Comparison of ENCODE assay signal across 9 cellular contexts in the genomic region with DNA sequence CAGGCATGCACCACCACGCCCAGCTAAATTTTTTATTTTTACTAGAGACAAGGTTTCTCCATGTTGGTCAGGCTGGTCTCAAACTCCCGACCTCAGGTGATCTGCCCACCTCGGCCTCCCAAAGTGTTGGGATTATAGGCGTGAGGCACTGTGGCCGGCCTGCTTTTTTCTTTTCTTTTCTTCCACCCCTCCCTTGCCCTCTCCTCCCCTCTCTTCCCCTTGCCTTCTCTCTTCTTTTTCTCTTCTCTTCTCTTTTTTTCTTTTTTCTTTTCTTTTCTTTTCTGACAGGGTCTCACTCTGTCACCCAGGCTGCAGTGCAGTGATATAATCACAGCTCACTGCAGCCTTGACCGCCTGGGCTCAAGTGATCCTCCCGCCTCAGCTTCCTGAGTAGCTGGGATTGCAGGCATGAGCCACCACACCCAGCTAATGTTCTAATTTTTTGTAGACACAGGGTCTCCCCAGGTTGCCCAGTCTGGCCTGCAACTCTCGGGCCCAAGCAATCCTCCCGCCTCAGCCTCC. TPM values are rescaled to one million over a fixed set of nuclear protein-coding genes. Genes with fewer than 3 reads are reported as not detected.
DNase-seq lines count a peak whose midpoint lies in the region; ATAC-seq, FAIRE-seq and TF ChIP-seq lines count a peak whose summit lies in the region.
"Not testable (repeated sequence)": the region's sequence is repeated elsewhere in the genome, so short reads cannot be mapped to it uniquely, and the experiment has no call there.
"Had no signal": no experiment of that assay in that cellular context is flagged by ENCODE, and none has a peak within 500 bp of the region (broad histone marks: within the 10 kb centered on the region; RNA-seq: fewer than 3 reads in every experiment).

No MANE protein-coding gene starts in this region.

- not testable (repeated sequence) for DNase-seq in GM23338 (ENCODE audit: low spot score); T-helper 17 cell; astrocyte (ENCODE audit: low read depth); esophagus squamous epithelium (lab: John Stamatoyannopoulos, UW); right cardiac atrium; natural killer cell treated with Interleukin-12 subunit alpha and Interleukin-12 subunit beta and Interleukin-15 and Interleukin-18, amount 100 ng/mL, for 72 hours (ENCODE audit: low spot score); gastrocnemius medialis

- intact Hi-C loops in esophagus squamous epithelium (cut with DNase I); right cardiac atrium (cut with DNase I): not testable (repeated sequence)
- intact Hi-C loops in gastrocnemius medialis (cut with DNase I; ENCODE audit: low total_unique reads): loop anchor here (10.0 kb wide), 1 partner anchor 562 kb away; the partner anchor contains the start of gene PLIN4

- H3K4me3 ChIP-seq in GM23338; astrocyte (ENCODE audit: insufficient read depth, low read depth, low read length); esophagus squamous epithelium; right cardiac atrium (ENCODE audit: low read length); gastrocnemius medialis: not testable (repeated sequence)

- ATAC-seq in GM23338; T-helper 17 cell; right cardiac atrium; natural killer cell treated with Interleukin-12 subunit alpha and Interleukin-12 subunit beta and Interleukin-15 and Interleukin-18, amount 100 ng/mL, for 72 hours: not testable (repeated sequence)
- peak in 1 of 2 donors; percentile 0 for ATAC-seq in gastrocnemius medialis

- TF ChIP-seq POLR2A in esophagus squamous epithelium (IDR thresholded peaks at IDR 0.05); gastrocnemius medialis (IDR thresholded peaks at IDR 0.05): not testable (repeated sequence)

- H3K79me2 ChIP-seq in GM23338 (replicated peaks; ENCODE audit: insufficient read depth): not testable (repeated sequence)
- H3K79me2 ChIP-seq in astrocyte (ENCODE audit: insufficient read depth, low read length): peaks cover 14% of the 10 kb centered on the region

- H3K27ac ChIP-seq in GM23338 (ENCODE audit: low read depth) (0 out of 2 replicates have a peak overlapping the region, but pooled peaks have one; percentile 55), esophagus squamous epithelium (peak overlapping the region in 3 of 4 donors; percentile 20 to 44 (median 23)), right cardiac atrium (ENCODE audit: low read length) (peak overlapping the region; percentile 74), gastrocnemius medialis (peak overlapping the region; percentile 98 to 99 (median 99))
- H3K27ac ChIP-seq in astrocyte (ENCODE audit: low read depth, low read length): not testable (repeated sequence)

- not testable (repeated sequence) for H3K36me3 Mint-ChIP-seq in GM23338 (ENCODE audit: low read depth); T-helper 17 cell (ENCODE audit: low read depth); astrocyte (ENCODE audit: low read depth, unreplicated experiment); natural killer cell treated with Interleukin-12 subunit alpha and Interleukin-12 subunit beta and Interleukin-15 and Interleukin-18, amount 100 ng/mL, for 72 hours

- not testable (repeated sequence) for TF ChIP-seq CTCF in GM23338 (conservative IDR thresholded peaks at IDR 0.05; ENCODE audit: low read depth in 2 of 2); astrocyte (IDR thresholded peaks at IDR 0.05; ENCODE audit: insufficient read depth, low read depth, low read length); esophagus squamous epithelium (IDR thresholded peaks at IDR 0.05); gastrocnemius medialis (IDR thresholded peaks at IDR 0.05 in 4 of 5, conservative IDR thresholded peaks at IDR 0.05 in 1 of 5)

- H3K9me3 ChIP-seq in T-helper 17 cell (ENCODE audit: control insufficient read depth, low read length, poor library complexity, severe bottlenecking); astrocyte (ENCODE audit: insufficient read depth, low read depth, low read length); esophagus squamous epithelium; right cardiac atrium (ENCODE audit: control insufficient read depth, low read length); gastrocnemius medialis: not testable (repeated sequence)

- H4K20me1 ChIP-seq in GM23338 (replicated peaks; ENCODE audit: insufficient read depth): not testable (repeated sequence)
- H4K20me1 ChIP-seq in astrocyte (ENCODE audit: insufficient read depth, low read length): peaks cover 56% of the 10 kb centered on the region

- not testable (repeated sequence) for H3K4me3 Mint-ChIP-seq in GM23338; T-helper 17 cell; astrocyte (ENCODE audit: unreplicated experiment); natural killer cell treated with Interleukin-12 subunit alpha and Interleukin-12 subunit beta and Interleukin-15 and Interleukin-18, amount 100 ng/mL, for 72 hours

- WGBS in esophagus squamous epithelium, 2 donors: 88 to 91% methylated on average over 7 to 9 of the region's 9 CpGs
- 72% methylated on average over 9 of the region's 9 CpGs for WGBS in right cardiac atrium

- H3K4me1 Mint-ChIP-seq in GM23338; astrocyte (ENCODE audit: low read depth, unreplicated experiment): not testable (repeated sequence)
- H3K4me1 Mint-ChIP-seq in T-helper 17 cell: peaks cover 10% of the 10 kb centered on the region
- peaks cover 7 to 15% of the 10 kb centered on the region in 2 donors for H3K4me1 Mint-ChIP-seq in natural killer cell treated with Interleukin-12 subunit alpha and Interleukin-12 subunit beta and Interleukin-15 and Interleukin-18, amount 100 ng/mL, for 72 hours (ENCODE audit: low read depth in 2 of 2)

- H3F3A ChIP-seq in GM23338 (replicated peaks; ENCODE audit: low read depth): not testable (repeated sequence)

- H3K4me1 ChIP-seq in GM23338 (ENCODE audit: insufficient read depth); astrocyte (ENCODE audit: insufficient read depth, low read length); right cardiac atrium (ENCODE audit: control insufficient read depth, insufficient read depth, low read length): not testable (repeated sequence)
- peaks cover 0 to 42% (median 10%) of the 10 kb centered on the region in 3 donors for H3K4me1 ChIP-seq in esophagus squamous epithelium
- H3K4me1 ChIP-seq in gastrocnemius medialis: peaks cover 32 to 46% of the 10 kb centered on the region in 2 donors

- not testable (repeated sequence) for H2AFZ ChIP-seq in GM23338; astrocyte (ENCODE audit: low read depth, low read length)

- FAIRE-seq in astrocyte (lab: Jason Lieb, UNC): not testable (repeated sequence)

- in situ Hi-C loops in gastrocnemius medialis (cut with MboI; ENCODE audit: low sequenced_read_pairs in 4 of 4): not testable (repeated sequence)

- H3K9me2 ChIP-seq in GM23338 (ENCODE audit: insufficient read depth): not testable (repeated sequence)

- not testable (repeated sequence) for H3K4me2 ChIP-seq in GM23338; astrocyte (ENCODE audit: low read length)

- not testable (repeated sequence) for H3K36me3 ChIP-seq in GM23338 (ENCODE audit: insufficient read depth); astrocyte (ENCODE audit: insufficient read depth, low read length)
- H3K36me3 ChIP-seq in esophagus squamous epithelium (peaks cover 0 to 25% (median 3%) of the 10 kb centered on the region in 3 donors), gastrocnemius medialis (peaks cover 0 to 13% of the 10 kb centered on the region in 2 donors)

- H3K27me3 ChIP-seq in GM23338 (ENCODE audit: insufficient read depth); astrocyte (ENCODE audit: insufficient read depth, low read length); esophagus squamous epithelium; right cardiac atrium (ENCODE audit: control insufficient read depth, insufficient read depth); gastrocnemius medialis: not testable (repeated sequence)

- H3K9me3 Mint-ChIP-seq in GM23338; astrocyte (ENCODE audit: unreplicated experiment); natural killer cell treated with Interleukin-12 subunit alpha and Interleukin-12 subunit beta and Interleukin-15 and Interleukin-18, amount 100 ng/mL, for 72 hours: not testable (repeated sequence)

- not testable (repeated sequence) for H3K27ac Mint-ChIP-seq in GM23338
- peak overlapping the region; percentile 45 for H3K27ac Mint-ChIP-seq in T-helper 17 cell
- peak overlapping the region; percentile 78 for H3K27ac Mint-ChIP-seq in astrocyte (ENCODE audit: unreplicated experiment)
- peak overlapping the region; percentile 19 to 91 for H3K27ac Mint-ChIP-seq in natural killer cell treated with Interleukin-12 subunit alpha and Interleukin-12 subunit beta and Interleukin-15 and Interleukin-18, amount 100 ng/mL, for 72 hours

- H3K9ac ChIP-seq in astrocyte (ENCODE audit: low read length): not testable (repeated sequence)

- peaks cover 14% of the 10 kb centered on the region for H3K27me3 Mint-ChIP-seq in GM23338 (ENCODE audit: insufficient read depth, low read depth, poor library complexity)
- H3K27me3 Mint-ChIP-seq in T-helper 17 cell: peaks cover 12% of the 10 kb centered on the region
- H3K27me3 Mint-ChIP-seq in astrocyte (ENCODE audit: low read depth, unreplicated experiment); natural killer cell treated with Interleukin-12 subunit alpha and Interleukin-12 subunit beta and Interleukin-15 and Interleukin-18, amount 100 ng/mL, for 72 hours: not testable (repeated sequence)

RNA-seq across cellular contexts. Expression of gene DAPK3, which starts 18.1 kb away (rescaled TPM):
- total RNA-seq in GM23338 (2014; rRNA removed; shearing (Covaris generic)): 95.6 and 105 TPM in 2 replicates
- 30.7 and 32.1 TPM in 2 replicates for polyA plus RNA-seq in GM23338 (2016; fragmentation: Nextera tagmentation; extraction: Ambion mirVana)
- 10 to 100 TPM; 28.7 to 31.3 TPM for total RNA-seq in T-helper 17 cell
- 242 and 264 TPM in 2 replicates for total RNA-seq in astrocyte
- 10 to 100 TPM; 38.2 to 60.4 (median 45.9) TPM for total RNA-seq in esophagus squamous epithelium
- total RNA-seq in right cardiac atrium: 100 to 1,000 TPM in 2 of 4 donors, 10 to 100 TPM in 2; 67.8 to 121 (median 93.4) TPM
- 122 TPM for polyA plus RNA-seq in right cardiac atrium
- total RNA-seq in natural killer cell treated with Interleukin-12 subunit alpha and Interleukin-12 subunit beta and Interleukin-15 and Interleukin-18, amount 100 ng/mL, for 72 hours: 10 to 100 TPM; 48.1 to 54.5 TPM
- 100 to 1,000 TPM in 3 of 4 donors, 10 to 100 TPM in 1; 61.3 to 135 (median 115) TPM for total RNA-seq in gastrocnemius medialis

RNA-seq across cellular contexts. Expression of gene NMRK2, which starts 19.9 kb away (rescaled TPM):
- total RNA-seq in GM23338 (2014; rRNA removed; shearing (Covaris generic)): 55.9 and 57.3 TPM in 2 replicates
- 65.3 and 69.3 TPM in 2 replicates for polyA plus RNA-seq in GM23338 (2016; fragmentation: Nextera tagmentation; extraction: Ambion mirVana)
- not detected for total RNA-seq in T-helper 17 cell
- 0.73 TPM in 1 of 2 replicates, not detected in the other for total RNA-seq in astrocyte
- not detected for total RNA-seq in esophagus squamous epithelium
- 1,000 to 10,000 TPM; 1,114 to 1,487 (median 1,236) TPM for total RNA-seq in right cardiac atrium
- 1,838 TPM for polyA plus RNA-seq in right cardiac atrium
- not detected for total RNA-seq in natural killer cell treated with Interleukin-12 subunit alpha and Interleukin-12 subunit beta and Interleukin-15 and Interleukin-18, amount 100 ng/mL, for 72 hours
- 100 to 1,000 TPM in 2 of 4 donors, 10 to 100 TPM in 2; 46.3 to 168 (median 106) TPM for total RNA-seq in gastrocnemius medialis
- polyA plus RNA-seq: AG04450, CD14-positive monocyte had no signal

RNA-seq across cellular contexts. Expression of gene EEF2, which starts 32.4 kb away (rescaled TPM):
- total RNA-seq in GM23338 (2014; rRNA removed; shearing (Covaris generic)): 2,892 and 2,987 TPM in 2 replicates
- polyA plus RNA-seq in GM23338 (2016; fragmentation: Nextera tagmentation; extraction: Ambion mirVana) (772 and 1,028 TPM in 2 replicates), right cardiac atrium (1,037 TPM)
- total RNA-seq in T-helper 17 cell (1,000 to 10,000 TPM; 2,788 to 2,859 TPM), astrocyte (2,578 and 2,739 TPM in 2 replicates), esophagus squamous epithelium (1,000 to 10,000 TPM; 1,210 to 2,054 (median 1,565) TPM), right cardiac atrium (1,000 to 10,000 TPM; 2,000 to 2,630 (median 2,240) TPM), gastrocnemius medialis (1,000 to 10,000 TPM; 1,701 to 2,714 (median 2,440) TPM)
- total RNA-seq in natural killer cell treated with Interleukin-12 subunit alpha and Interleukin-12 subunit beta and Interleukin-15 and Interleukin-18, amount 100 ng/mL, for 72 hours: 1,000 to 10,000 TPM; 1,877 to 2,672 TPM

RNA-seq across cellular contexts. Expression of gene PIAS4, which starts 54.7 kb away (rescaled TPM):
- 34.1 and 48.4 TPM in 2 replicates for total RNA-seq in GM23338 (2014; rRNA removed; shearing (Covaris generic))
- polyA plus RNA-seq in GM23338 (2016; fragmentation: Nextera tagmentation; extraction: Ambion mirVana): 17.0 and 20.0 TPM in 2 replicates
- total RNA-seq in T-helper 17 cell: 10 to 100 TPM; 20.8 to 22.7 TPM
- total RNA-seq in astrocyte: 26.0 and 26.4 TPM in 2 replicates
- total RNA-seq in esophagus squamous epithelium: 10 to 100 TPM; 11.4 to 15.1 (median 13.0) TPM
- total RNA-seq in right cardiac atrium: 10 to 100 TPM; 11.9 to 13.1 (median 12.5) TPM
- polyA plus RNA-seq in right cardiac atrium: 9.6 TPM
- 10 to 100 TPM; 39.4 to 58.6 TPM for total RNA-seq in natural killer cell treated with Interleukin-12 subunit alpha and Interleukin-12 subunit beta and Interleukin-15 and Interleukin-18, amount 100 ng/mL, for 72 hours
- total RNA-seq in gastrocnemius medialis: 10 to 100 TPM; 15.5 to 20.0 (median 17.5) TPM

Comparison
In these comparisons a context has a peak if more than half of its experiments do, and no peak if none do; other contexts are left out.
1. RNA of gene NMRK2, which starts 19.9 kb away (total RNA-seq): 1,114 to 1,487 TPM in right cardiac atrium, 46.3 to 168 TPM in gastrocnemius medialis and 55.9 to 57.3 TPM in GM23338; 0.73 TPM in astrocyte, not detected in T-helper 17 cell, not detected in esophagus squamous epithelium and not detected in natural killer cell treated with Interleukin-12 subunit alpha and Interleukin-12 subunit beta and Interleukin-15 and Interleukin-18, amount 100 ng/mL, for 72 hours; every median in the first group is over 10 times any median in the second.